Comparison of ENCODE assay signal across 1 cellular context in genomic region chr4:7068279-7068842, GRCh38.
TF ChIP-seq lines count a peak whose summit lies in the region.

No MANE protein-coding gene starts in this region.

TF ChIP-seq in GM12878, 131 proteins besides CTCF, POLR2A, EP300 and RAD21 (continued from another document):
- TF ChIP-seq IRF3 (IDR thresholded peaks at IDR 0.05) (no peak), SUPT20H (IDR thresholded peaks at IDR 0.05; ENCODE audit: borderline replicate concordance, control insufficient read depth, low read depth, low read length) (no peak), HSF1 (IDR thresholded peaks at IDR 0.05; ENCODE audit: low read depth, low read length) (no peak), EED (IDR thresholded peaks at IDR 0.05; ENCODE audit: low read depth) (no peak), BRCA1 (IDR thresholded peaks at IDR 0.05; ENCODE audit: low read depth, low read length) (no peak), RCOR1 (conservative IDR thresholded peaks at IDR 0.05; ENCODE audit: low read depth, low read length) (no peak), YY1 (IDR thresholded peaks at IDR 0.05; ENCODE audit: low read depth, low read length) (no peak), NKRF (conservative IDR thresholded peaks at IDR 0.05) (peak; percentile 89), POLR2AphosphoS5 (IDR thresholded peaks at IDR 0.05; ENCODE audit: low read length) (peak; percentile 77; the same call in 1 of the 2 replicates), SIN3A (IDR thresholded peaks at IDR 0.05; ENCODE audit: low read depth, low read length) (no peak), CHD1 (IDR thresholded peaks at IDR 0.05; ENCODE audit: low read depth, low read length) (no peak), BMI1 (IDR thresholded peaks at IDR 0.05; ENCODE audit: borderline replicate concordance) (no peak), POLR2AphosphoS2 (IDR thresholded peaks at IDR 0.05; ENCODE audit: low read depth, low read length) (0 out of 2 replicates have a peak, but pooled peaks have one; percentile 59), IKZF1 (conservative IDR thresholded peaks at IDR 0.05) (no peak; the same call in 1 of the 2 replicates), ZNF24 (IDR thresholded peaks at IDR 0.05) (no peak), PML (IDR thresholded peaks at IDR 0.05; ENCODE audit: low read length) (0 out of 2 replicates have a peak, but pooled peaks have one; percentile 55), ESRRA (IDR thresholded peaks at IDR 0.05; ENCODE audit: low read length) (no peak), ZNF384 (IDR thresholded peaks at IDR 0.05; ENCODE audit: borderline replicate concordance, low read depth, low read length) (no peak), MXI1 (IDR thresholded peaks at IDR 0.05; ENCODE audit: low read depth, low read length) (no peak), MEF2A (IDR thresholded peaks at IDR 0.05; ENCODE audit: insufficient read depth, low read depth, low read length) (no peak), IKZF2 (IDR thresholded peaks at IDR 0.05) (no peak), HDAC6 (IDR thresholded peaks at IDR 0.05; ENCODE audit: unreplicated experiment) (no peak), E4F1 (IDR thresholded peaks at IDR 0.05; ENCODE audit: borderline replicate concordance, partially characterized antibody) (no peak), KDM1A (IDR thresholded peaks at IDR 0.05; ENCODE audit: borderline replicate concordance) (no peak)
